In genomic region chr6:85458782-85459181, GRCh38 we compare ENCODE assay signal across 2 cellular contexts.
TF ChIP-seq lines count a peak whose summit lies in the region.

No MANE protein-coding gene starts in this region.

TF ChIP-seq in HEK293, 187 proteins besides CTCF, POLR2A, EP300 and RAD21 (continued from another document):
- no peak for TF ChIP-seq ZNF18 (tag by site-specific recombination; IDR thresholded peaks at IDR 0.05)

TF ChIP-seq in H1, 55 proteins besides CTCF, POLR2A, EP300 and RAD21 (continued from another document):
- no peak for TF ChIP-seq YY1 (IDR thresholded peaks at IDR 0.05; ENCODE audit: low read depth, low read length)
- peak; percentile 70; the same call in 1 of the 2 replicates for TF ChIP-seq TCF12 (IDR thresholded peaks at IDR 0.05; ENCODE audit: low read depth, low read length)
- no peak for TF ChIP-seq HDAC2 (IDR thresholded peaks at IDR 0.05; ENCODE audit: borderline replicate concordance in 1 of 2, low read depth in 2 of 2, low read length in 2 of 2)
- TF ChIP-seq KDM4A (IDR thresholded peaks at IDR 0.05; ENCODE audit: low read depth, low read length, severe bottlenecking), result no peak
- no peak for TF ChIP-seq HDAC6 (IDR thresholded peaks at IDR 0.05; ENCODE audit: low read depth, low read length)
- no peak for TF ChIP-seq BRCA1 (IDR thresholded peaks at IDR 0.05; ENCODE audit: low read depth, low read length)
- TF ChIP-seq SIRT6 (IDR thresholded peaks at IDR 0.05; ENCODE audit: low read length), result no peak
- TF ChIP-seq SIN3A (conservative IDR thresholded peaks at IDR 0.05 in 1 of 2, IDR thresholded peaks at IDR 0.05 in 1 of 2; ENCODE audit: low read depth in 1 of 2, low read length in 2 of 2), result no peak
- no peak for TF ChIP-seq CBX5 (IDR thresholded peaks at IDR 0.05; ENCODE audit: low read depth, low read length)
- TF ChIP-seq FOSL1 (IDR thresholded peaks at IDR 0.05; ENCODE audit: insufficient read depth, low read depth, low read length), result no peak
- TF ChIP-seq ATF2 (IDR thresholded peaks at IDR 0.05; ENCODE audit: low read length), result no peak
- TF ChIP-seq TBP (IDR thresholded peaks at IDR 0.05; ENCODE audit: low read depth, low read length), result no peak
- TF ChIP-seq SP1 (IDR thresholded peaks at IDR 0.05; ENCODE audit: low read depth, low read length), result peak; percentile 27; the same call in 1 of the 2 replicates
- no peak for TF ChIP-seq BCL11A (IDR thresholded peaks at IDR 0.05; ENCODE audit: low read depth in 2 of 2, low read length in 2 of 2)
- no peak for TF ChIP-seq KDM5A (IDR thresholded peaks at IDR 0.05; ENCODE audit: low read length)
- no peak for TF ChIP-seq CHD7 (IDR thresholded peaks at IDR 0.05; ENCODE audit: insufficient replicate concordance, low read length)
- no peak for TF ChIP-seq SRF (IDR thresholded peaks at IDR 0.05; ENCODE audit: low read depth, low read length)
- no peak for TF ChIP-seq BACH1 (IDR thresholded peaks at IDR 0.05; ENCODE audit: low read length)
- no peak for TF ChIP-seq SP2 (IDR thresholded peaks at IDR 0.05; ENCODE audit: low read length)
